In genomic region chr1:210328032-210328745, GRCh38 we compare ENCODE assay signal across 8 cellular contexts. TPM values are rescaled to one million over a fixed set of nuclear protein-coding genes. Genes with fewer than 3 reads are reported as not detected.
DNase-seq lines count a peak whose midpoint lies in the region; ATAC-seq, FAIRE-seq and TF ChIP-seq lines count a peak whose summit lies in the region.

No MANE protein-coding gene starts in this region.

- peak overlapping the region; percentile 89 for H3K4me3 Mint-ChIP-seq in astrocyte (ENCODE audit: unreplicated experiment)

- peaks cover 3% of the 10 kb centered on the region for H4K20me1 ChIP-seq in astrocyte (ENCODE audit: insufficient read depth, low read length)

- H3K4me3 ChIP-seq in A549 (peak overlapping the region; percentile 60), astrocyte (ENCODE audit: insufficient read depth, low read depth, low read length) (peak overlapping the region; percentile 90), kidney epithelial cell (ENCODE audit: low read depth, low read length) (peak overlapping the region; percentile 75)

- POLR2A ChIA-PET in A549 (lab: Yijun Ruan, JAX) (interaction anchor here (0.7 to 2.3 kb wide), 5 partner anchors 11 to 61 kb away, joined by 3 to 11 read pairs (median 3); no protein-coding TSS in a partner anchor), HEK293T (lab: Yijun Ruan, JAX) (interaction anchor here (0.7 to 1.9 kb wide), 3 partner anchors 13 to 33 kb away, joined by 3 to 7 read pairs (median 3); no protein-coding TSS in a partner anchor)

- peaks cover 4% of the 10 kb centered on the region for H3K9me3 Mint-ChIP-seq in astrocyte (ENCODE audit: unreplicated experiment)

- TF ChIP-seq RAD21 in A549 (conservative IDR thresholded peaks at IDR 0.05 in 1 of 2, IDR thresholded peaks at IDR 0.05 in 1 of 2), result no peak

- H2AFZ ChIP-seq in astrocyte (ENCODE audit: low read depth, low read length), result peak overlapping the region; percentile 99

- H3K36me3 ChIP-seq in astrocyte (ENCODE audit: insufficient read depth, low read length) (no peaks in the 10 kb centered on the region), kidney epithelial cell (ENCODE audit: control insufficient read depth, insufficient read depth, low read length) (no peaks in the 10 kb centered on the region)

- no peak for TF ChIP-seq CTCF in A549 (IDR thresholded peaks at IDR 0.05)
- no peak for TF ChIP-seq CTCF in astrocyte (IDR thresholded peaks at IDR 0.05; ENCODE audit: insufficient read depth, low read depth, low read length)
- TF ChIP-seq CTCF in kidney epithelial cell (IDR thresholded peaks at IDR 0.05; ENCODE audit: insufficient read depth, low read length, poor library complexity, severe bottlenecking), result no peak

- no peak for DNase-seq in A549 (ENCODE audit: low read depth in 1 of 2, low spot score in 1 of 2)
- DNase-seq in HEK293T (ENCODE audit: extremely low spot score), result peak; percentile 26
- DNase-seq in astrocyte (ENCODE audit: low read depth), result no peak
- DNase-seq in kidney epithelial cell (ENCODE audit: low read depth), result no peak
- DNase-seq in substantia nigra (lab: John Stamatoyannopoulos, UW), result peak in 1 of 49 donors; percentile 35
- no peak for DNase-seq in H4 (ENCODE audit: low spot score)
- DNase-seq in kidney glomerular epithelial cell (lab: John Stamatoyannopoulos, UW), result no peak

- H3K4me2 ChIP-seq in A549 (peak overlapping the region; percentile 94), astrocyte (ENCODE audit: low read length) (peak overlapping the region; percentile 89)

- peak overlapping the region; percentile 87 to 94 for H3K27ac ChIP-seq in A549
- no peak overlapping the region for H3K27ac ChIP-seq in astrocyte (ENCODE audit: low read depth, low read length)
- H3K27ac ChIP-seq in substantia nigra (ENCODE audit: low read depth, low read length, poor library complexity, severe bottlenecking), result peak overlapping the region; percentile 55

- ATAC-seq in A549 (peak in 1 of 2 experiments; percentile 9; a peak in 4 of 6 replicates), GM21390 (IDR thresholded peaks at IDR 0.05; ENCODE audit: unreplicated experiment) (no peak)

- TF ChIP-seq POLR2A in A549 (IDR thresholded peaks at IDR 0.05; ENCODE audit: low read length), result no peak

- peaks cover 7% of the 10 kb centered on the region for H3K4me1 Mint-ChIP-seq in astrocyte (ENCODE audit: low read depth, unreplicated experiment)

- H3K27me3 Mint-ChIP-seq in astrocyte (ENCODE audit: low read depth, unreplicated experiment), result peaks cover 2% of the 10 kb centered on the region

- H3K27me3 ChIP-seq in astrocyte (ENCODE audit: insufficient read depth, low read length) (no peaks in the 10 kb centered on the region), kidney epithelial cell (ENCODE audit: control insufficient read depth, insufficient read depth, low read length) (no peaks in the 10 kb centered on the region)

- H3K4me1 ChIP-seq in A549, result peaks cover 17% of the 10 kb centered on the region; the same call in 2 of the 3 replicates
- peaks cover 14% of the 10 kb centered on the region for H3K4me1 ChIP-seq in astrocyte (ENCODE audit: insufficient read depth, low read length)

- H3K9ac ChIP-seq in astrocyte (ENCODE audit: low read length), result peak overlapping the region; percentile 90

- FAIRE-seq in A549 (lab: Jason Lieb, UNC) (no peak), astrocyte (lab: Jason Lieb, UNC) (no peak)

- CTCF ChIA-PET in A549 (lab: Yijun Ruan, JAX), result interaction anchor here (1.3 to 3.7 kb wide), 2 partner anchors 185 to 187 kb away, joined by 3 to 11 read pairs; no protein-coding TSS in a partner anchor
- CTCF ChIA-PET in HEK293T (lab: Yijun Ruan, JAX), result interaction anchor here (0.6 kb wide), 2 partner anchors 14 to 1222 kb away, joined by 4 read pairs; no protein-coding TSS in a partner anchor

- H3K36me3 Mint-ChIP-seq in astrocyte (ENCODE audit: low read depth, unreplicated experiment), result no peaks in the 10 kb centered on the region

- no peak overlapping the region for H3K27ac Mint-ChIP-seq in astrocyte (ENCODE audit: unreplicated experiment)

- no peaks in the 10 kb centered on the region for H3K79me2 ChIP-seq in astrocyte (ENCODE audit: insufficient read depth, low read length)

- H3K9me3 ChIP-seq in A549, result no peaks in the 10 kb centered on the region; the same call in 2 of the 3 replicates
- H3K9me3 ChIP-seq in astrocyte (ENCODE audit: insufficient read depth, low read depth, low read length), result no peaks in the 10 kb centered on the region

- 46% methylated on average over 17 of the region's 19 CpGs for WGBS in A549 (ENCODE audit: missing lambda C conversion rate)

- no peak for TF ChIP-seq EP300 in A549 (IDR thresholded peaks at IDR 0.05)

TF ChIP-seq in A549, 52 proteins besides CTCF, POLR2A, EP300 and RAD21:
- TF ChIP-seq POLR2AphosphoS2 (conservative IDR thresholded peaks at IDR 0.05; ENCODE audit: low read length) (no peak), HOXB13 (CRISPR knock-in tag; IDR thresholded peaks at IDR 0.05; ENCODE audit: low read depth) (no peak), HOXB5 (CRISPR knock-in tag; IDR thresholded peaks at IDR 0.05) (no peak), NFE2L2 (conservative IDR thresholded peaks at IDR 0.05; ENCODE audit: low read length) (no peak), KDM1A (IDR thresholded peaks at IDR 0.05; ENCODE audit: low read depth) (no peak), CHD4 (IDR thresholded peaks at IDR 0.05; ENCODE audit: borderline replicate concordance) (no peak), PBX3 (IDR thresholded peaks at IDR 0.05) (no peak), RFX5 (IDR thresholded peaks at IDR 0.05) (no peak), ZNF302 (CRISPR knock-in tag; IDR thresholded peaks at IDR 0.05) (no peak)
TF ChIP-seq in A549: peak in this region for 0.

TF ChIP-seq in HEK293T, 16 proteins besides CTCF, POLR2A, EP300 and RAD21:
- TF ChIP-seq ZNF384 (IDR thresholded peaks at IDR 0.05) (no peak), LEF1 (IDR thresholded peaks at IDR 0.05; ENCODE audit: borderline replicate concordance) (no peak), HDGF (IDR thresholded peaks at IDR 0.05; ENCODE audit: borderline replicate concordance) (no peak), BHLHE40 (IDR thresholded peaks at IDR 0.05; ENCODE audit: borderline replicate concordance) (no peak), FOXM1 (IDR thresholded peaks at IDR 0.05; ENCODE audit: borderline replicate concordance) (no peak), SUZ12 (IDR thresholded peaks at IDR 0.05) (no peak), PKNOX1 (IDR thresholded peaks at IDR 0.05) (no peak), CTBP1 (IDR thresholded peaks at IDR 0.05; ENCODE audit: borderline replicate concordance) (no peak), FOXK2 (IDR thresholded peaks at IDR 0.05) (no peak)

RNA-seq across cellular contexts. Expression of gene HHAT, which starts 0.5 kb away (rescaled TPM):
- polyA plus RNA-seq in A549 (2011; rRNA removed) (4.5 and 5.0 TPM in 2 replicates), A549 (2017; fragmentation: RNase III; extraction: RNeasy Plus Mini Kit Qiagen cat#74134 plus additional on column Dnase treatment) (3.6 to 3.8 TPM (median 3.6 TPM) in 3 replicates)
- 2.1 and 2.5 TPM in 2 replicates for polyA plus RNA-seq in A549 (2012; cell fraction: cytosol; rRNA removed)
- polyA plus RNA-seq in A549 (2012; cell fraction: nucleus; rRNA removed), result 3.6 and 4.4 TPM in 2 replicates
- polyA minus RNA-seq in A549 (2011; rRNA and poly(A)+ RNA removed), result 15.8 and 16.8 TPM in 2 replicates
- total RNA-seq in astrocyte (11.4 and 12.0 TPM in 2 replicates), kidney epithelial cell (12.9 and 15.0 TPM in 2 replicates)
- 3.3 and 4.0 TPM in 2 replicates for total RNA-seq in H4 (2014; rRNA removed; shearing (Covaris generic))
